In genomic region chr9:81656004-81656403, GRCh38 we compare ENCODE assay signal across 10 cellular contexts. TPM values are rescaled to one million over a fixed set of nuclear protein-coding genes. Genes with fewer than 3 reads are reported as not detected.
DNase-seq lines count a peak whose midpoint lies in the region; ATAC-seq and TF ChIP-seq lines count a peak whose summit lies in the region.
"Had no signal": no experiment of that assay in that cellular context is flagged by ENCODE, and none has a peak within 500 bp of the region (broad histone marks: within the 10 kb centered on the region; RNA-seq: fewer than 3 reads in every experiment).

No MANE protein-coding gene starts in this region.

- no peaks in the 10 kb centered on the region for H3K9me3 Mint-ChIP-seq in WTC11
- no peaks in the 10 kb centered on the region for H3K9me3 Mint-ChIP-seq in stimulated activated effector memory CD8-positive, alpha-beta T cell treated with anti-CD3 and anti-CD28 coated beads, Interleukin-12 subunit alpha, Interleukin-12 subunit beta, amount 100 ng/mL, for 72 hours

- peaks cover 76% of the 10 kb centered on the region for H3K4me1 Mint-ChIP-seq in WTC11
- H3K4me1 Mint-ChIP-seq in stimulated activated effector memory CD8-positive, alpha-beta T cell treated with anti-CD3 and anti-CD28 coated beads, Interleukin-12 subunit alpha, Interleukin-12 subunit beta, amount 100 ng/mL, for 72 hours = peaks cover 10% of the 10 kb centered on the region

- peak overlapping the region; percentile 59; the same call in 1 of the 2 replicates for H3K27ac Mint-ChIP-seq in WTC11
- no peak overlapping the region for H3K27ac Mint-ChIP-seq in stimulated activated effector memory CD8-positive, alpha-beta T cell treated with anti-CD3 and anti-CD28 coated beads, Interleukin-12 subunit alpha, Interleukin-12 subunit beta, amount 100 ng/mL, for 72 hours
- H3K27ac Mint-ChIP-seq: activated naive CD8-positive, alpha-beta T cell had no signal

- ATAC-seq in HG02981 (IDR thresholded peaks at IDR 0.05; ENCODE audit: unreplicated experiment) = peak; percentile 64
- peak; percentile 33; the same call in 1 of the 2 replicates for ATAC-seq in WTC11
- peak; percentile 80 for ATAC-seq in stimulated activated effector memory CD8-positive, alpha-beta T cell treated with anti-CD3 and anti-CD28 coated beads, Interleukin-12 subunit alpha, Interleukin-12 subunit beta, amount 100 ng/mL, for 72 hours

- H3K4me3 Mint-ChIP-seq in WTC11 = no peak overlapping the region
- H3K4me3 Mint-ChIP-seq in stimulated activated effector memory CD8-positive, alpha-beta T cell treated with anti-CD3 and anti-CD28 coated beads, Interleukin-12 subunit alpha, Interleukin-12 subunit beta, amount 100 ng/mL, for 72 hours = no peak overlapping the region
- H3K4me3 Mint-ChIP-seq: activated naive CD8-positive, alpha-beta T cell had no signal

- H3K27me3 Mint-ChIP-seq in WTC11 (ENCODE audit: low read depth) = no peaks in the 10 kb centered on the region
- H3K27me3 Mint-ChIP-seq: activated naive CD8-positive, alpha-beta T cell had no signal

- CTCF ChIA-PET in WTC11 (lab: Charles Lee) = no interaction called here

- no peak for TF ChIP-seq CTCF in WTC11 (IDR thresholded peaks at IDR 0.05)

- POLR2A ChIA-PET in WTC11 (lab: Charles Lee) = no interaction called here

- peak; percentile 0 for DNase-seq in SKM-1 treated with dmso at 0.1 percent for 144 hours (lab: John Stamatoyannopoulos, UW; ENCODE audit: unreplicated experiment)
- no peak for DNase-seq in SKM-1 (lab: John Stamatoyannopoulos, UW; ENCODE audit: unreplicated experiment)
- DNase-seq in WTC11 (ENCODE audit: low spot score) = no peak
- no peak for DNase-seq in stimulated activated effector memory CD8-positive, alpha-beta T cell treated with anti-CD3 and anti-CD28 coated beads, Interleukin-12 subunit alpha, Interleukin-12 subunit beta, amount 100 ng/mL, for 72 hours (ENCODE audit: low spot score in 2 of 2)
- no peak for DNase-seq in activated naive CD4-positive, alpha-beta T cell treated with anti-CD3 and anti-CD28 coated beads, Interleukin-2, amount 50 U/mL, for 16 hours
- DNase-seq in EL = no peak
- DNase-seq in HUDEP-2 (lab: John Stamatoyannopoulos, UW; ENCODE audit: unreplicated experiment in 76 of 76) = no peak
- DNase-seq: foreskin fibroblast had no signal

- H3K36me3 Mint-ChIP-seq in WTC11 = peaks cover 36% of the 10 kb centered on the region
- H3K36me3 Mint-ChIP-seq in stimulated activated effector memory CD8-positive, alpha-beta T cell treated with anti-CD3 and anti-CD28 coated beads, Interleukin-12 subunit alpha, Interleukin-12 subunit beta, amount 100 ng/mL, for 72 hours = no peaks in the 10 kb centered on the region
- H3K36me3 Mint-ChIP-seq: activated naive CD8-positive, alpha-beta T cell had no signal

TF ChIP-seq in WTC11, 78 proteins besides CTCF, POLR2A, EP300 and RAD21:
- TF ChIP-seq ZSCAN18 (CRISPR knock-in tag; IDR thresholded peaks at IDR 0.05) = no peak
- no peak for TF ChIP-seq SMAD3 (CRISPR knock-in tag; IDR thresholded peaks at IDR 0.05; ENCODE audit: borderline replicate concordance)
- TF ChIP-seq, protein P1, sequence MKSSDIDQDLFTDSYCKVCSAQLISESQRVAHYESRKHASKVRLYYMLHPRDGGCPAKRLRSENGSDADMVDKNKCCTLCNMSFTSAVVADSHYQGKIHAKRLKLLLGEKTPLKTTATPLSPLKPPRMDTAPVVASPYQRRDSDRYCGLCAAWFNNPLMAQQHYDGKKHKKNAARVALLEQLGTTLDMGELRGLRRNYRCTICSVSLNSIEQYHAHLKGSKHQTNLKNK (CRISPR knock-in tag; IDR thresholded peaks at IDR 0.05) = no peak
- TF ChIP-seq CBFB (CRISPR knock-in tag; IDR thresholded peaks at IDR 0.05; ENCODE audit: low read depth) = no peak
- TF ChIP-seq, protein P2, sequence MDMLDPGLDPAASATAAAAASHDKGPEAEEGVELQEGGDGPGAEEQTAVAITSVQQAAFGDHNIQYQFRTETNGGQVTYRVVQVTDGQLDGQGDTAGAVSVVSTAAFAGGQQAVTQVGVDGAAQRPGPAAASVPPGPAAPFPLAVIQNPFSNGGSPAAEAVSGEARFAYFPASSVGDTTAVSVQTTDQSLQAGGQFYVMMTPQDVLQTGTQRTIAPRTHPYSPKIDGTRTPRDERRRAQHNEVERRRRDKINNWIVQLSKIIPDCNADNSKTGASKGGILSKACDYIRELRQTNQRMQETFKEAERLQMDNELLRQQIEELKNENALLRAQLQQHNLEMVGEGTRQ (CRISPR knock-in tag; IDR thresholded peaks at IDR 0.05) = no peak

RNA-seq across cellular contexts. Expression of gene TLE1, which starts 33.3 kb away (rescaled TPM):
- total RNA-seq in WTC11 (2021) = 93.2 to 97.7 TPM (median 93.9 TPM) in 3 replicates
